In genomic region chr2:235935773-235936172, GRCh38 we compare ENCODE assay signal across 20 cellular contexts.
DNase-seq lines count a peak whose midpoint lies in the region; ATAC-seq and TF ChIP-seq lines count a peak whose summit lies in the region.
"Had no signal": no experiment of that assay in that cellular context is flagged by ENCODE, and none has a peak within 500 bp of the region (broad histone marks: within the 10 kb centered on the region; RNA-seq: fewer than 3 reads in every experiment).

No MANE protein-coding gene starts in this region.

- H3K4me3 ChIP-seq in RWPE2 (ENCODE audit: severe bottlenecking) (no peak overlapping the region), neural progenitor cell (no peak overlapping the region)
- H3K4me3 ChIP-seq: SJSA1 had no signal

- H3K9me3 ChIP-seq in RWPE2 (ENCODE audit: severe bottlenecking) (no peaks in the 10 kb centered on the region), neural progenitor cell (ENCODE audit: low read depth) (no peaks in the 10 kb centered on the region)
- H3K9me3 ChIP-seq: SJSA1 had no signal

- H3K36me3 ChIP-seq in RWPE2 (ENCODE audit: low read depth) (peaks cover 3% of the 10 kb centered on the region; the same call in 1 of the 2 replicates), neural progenitor cell (no peaks in the 10 kb centered on the region)

- peaks cover 18% of the 10 kb centered on the region for H4K20me1 ChIP-seq in neural progenitor cell (ENCODE audit: low read depth)

- H3K4me3 Mint-ChIP-seq in neural progenitor cell = no peak overlapping the region

- peaks cover 31% of the 10 kb centered on the region for H3F3A ChIP-seq in neural progenitor cell (ENCODE audit: low read depth)

- H2AFZ ChIP-seq in neural progenitor cell (replicated peaks) = no peak overlapping the region

- H3K27me3 Mint-ChIP-seq in neural progenitor cell (ENCODE audit: insufficient read depth, low read depth) = no peaks in the 10 kb centered on the region

- ATAC-seq in RWPE2 (ENCODE audit: low read depth) (no peak), left lobe of liver (no peak), HG03521 (IDR thresholded peaks at IDR 0.05; ENCODE audit: unreplicated experiment) (no peak)
- ATAC-seq: PC-3 had no signal

- peak overlapping the region; percentile 22 for H3K4me2 ChIP-seq in neural progenitor cell

- H3K79me2 ChIP-seq in neural progenitor cell (ENCODE audit: low read depth) = no peaks in the 10 kb centered on the region

- no peak overlapping the region for H3K9ac ChIP-seq in neural progenitor cell

- H3K9me3 Mint-ChIP-seq in neural progenitor cell = peaks cover 13% of the 10 kb centered on the region

- H3K4me1 ChIP-seq in RWPE2 (ENCODE audit: insufficient read depth, poor library complexity, severe bottlenecking) = no peaks in the 10 kb centered on the region
- peaks cover 37% of the 10 kb centered on the region for H3K4me1 ChIP-seq in neural progenitor cell

- peaks cover 48% of the 10 kb centered on the region for H3K36me3 Mint-ChIP-seq in neural progenitor cell

- peaks cover 46% of the 10 kb centered on the region for H3K4me1 Mint-ChIP-seq in neural progenitor cell

- H3K27ac ChIP-seq in RWPE2 (ENCODE audit: poor library complexity, severe bottlenecking) (no peak overlapping the region), neural progenitor cell (no peak overlapping the region)
- H3K27ac ChIP-seq: SJSA1 had no signal

- no peak for TF ChIP-seq CTCF in RWPE2 (IDR thresholded peaks at IDR 0.05; ENCODE audit: poor library complexity, severe bottlenecking)
- TF ChIP-seq CTCF in neural progenitor cell (IDR thresholded peaks at IDR 0.05) = no peak

- H3K27ac Mint-ChIP-seq in neural progenitor cell = no peak overlapping the region

- H3K27me3 ChIP-seq in RWPE2 (ENCODE audit: insufficient read depth, poor library complexity, severe bottlenecking) (no peaks in the 10 kb centered on the region), neural progenitor cell (no peaks in the 10 kb centered on the region)
- H3K27me3 ChIP-seq: SJSA1 had no signal

- DNase-seq in D341Med (ENCODE audit: low spot score) (peak; percentile 15), RWPE2 (ENCODE audit: low spot score) (peak; percentile 47), left lobe of liver (ENCODE audit: low spot score) (peak; percentile 30), neural progenitor cell (ENCODE audit: low spot score) (no peak), NOMO-1 (lab: John Stamatoyannopoulos, UW; ENCODE audit: unreplicated experiment in 2 of 2) (no peak), NCI-H82 treated with DMSO at 0.1 percent for 48 hours (lab: John Stamatoyannopoulos, UW; ENCODE audit: unreplicated experiment) (no peak)
- DNase-seq: Calu3, DMS153, KBM-7, MV-4-11, NCI-H1105, NCI-H1436 treated with DMSO at 0.1 percent for 48 hours, NCI-H1930, NCI-H2107, NCI-H524, NCI-H748 treated with DMSO at 0.1 percent for 48 hours, Right ventricle myocardium superior had no signal

Comparison
In these comparisons a context has a peak if more than half of its experiments do, and no peak if none do; other contexts are left out.
1. DNase-seq: peak in D341Med (single experiment), RWPE2 (single experiment) and left lobe of liver (single experiment); none in neural progenitor cell (single experiment), NOMO-1 (0 of 2) and NCI-H82 treated with DMSO at 0.1 percent for 48 hours (single experiment).